In the genomic region with DNA sequence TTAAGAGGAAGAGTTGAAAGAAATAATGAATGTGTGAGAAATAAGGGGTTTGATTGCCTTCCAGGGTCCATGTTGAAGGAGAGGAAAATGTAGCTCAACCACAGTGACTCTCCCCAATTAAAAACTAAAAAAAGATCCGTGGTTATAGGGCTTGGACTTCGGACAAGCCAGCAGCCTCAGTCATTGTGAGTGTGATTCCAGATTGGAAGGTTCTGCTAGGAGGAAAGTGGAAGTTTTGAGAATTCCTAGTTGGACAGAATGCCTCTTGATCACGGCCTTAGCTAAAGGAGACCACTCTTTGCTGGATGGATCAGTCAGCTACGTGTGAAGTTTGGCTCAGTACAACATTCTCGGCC, we compare ENCODE assay signal across 1 cellular context.
TF ChIP-seq lines count a peak whose summit lies in the region.

No MANE protein-coding gene starts in this region.

TF ChIP-seq in HepG2, 621 proteins besides CTCF, POLR2A, EP300 and RAD21:
- TF ChIP-seq ZNF878 (CRISPR knock-in tag; IDR thresholded peaks at IDR 0.05) (0 out of 2 replicates have a peak, but pooled peaks have one; percentile 22), BHLHE40 (IDR thresholded peaks at IDR 0.05; ENCODE audit: low read length) (no peak)
TF ChIP-seq in HepG2: peak in this region for 1.
